Comparison of ENCODE assay signal across 8 cellular contexts in genomic region chr1:93446837-93447451, GRCh38. TPM values are rescaled to one million over a fixed set of nuclear protein-coding genes. Genes with fewer than 3 reads are reported as not detected.
A peak's percentile ranks its signal among the peaks of the same experiment; 100 is the strongest.
DNase-seq lines count a peak whose midpoint lies in the region; ATAC-seq, FAIRE-seq and TF ChIP-seq lines count a peak whose summit lies in the region.

No MANE protein-coding gene starts in this region.

- peaks cover 15% of the 10 kb centered on the region for H3K4me1 Mint-ChIP-seq in T-helper 1 cell treated with Interleukin-12 subunit alpha and Interleukin-12 subunit beta and Interleukin-4 antibody, amounts not matched to agents 30 μg/mL and 1 μg/mL, for 36 hours (ENCODE audit: low read depth)
- peaks cover 14 to 26% of the 10 kb centered on the region in 2 donors for H3K4me1 Mint-ChIP-seq in immature natural killer cell

- no peak for TF ChIP-seq CTCF in ascending aorta (IDR thresholded peaks at IDR 0.05)

- H3K4me3 ChIP-seq in ascending aorta (peak overlapping the region; percentile 93 to 95), small intestine (ENCODE audit: low read depth in 1 of 2, low read length in 2 of 2) (peak overlapping the region in 1 of 2 donors; percentile 89)

- H3K9me3 ChIP-seq in ascending aorta (no peaks in the 10 kb centered on the region), small intestine (ENCODE audit: control insufficient read depth, low read depth) (no peaks in the 10 kb centered on the region)

- no peaks in the 10 kb centered on the region for H3K9me3 Mint-ChIP-seq in T-helper 1 cell treated with Interleukin-12 subunit alpha and Interleukin-12 subunit beta and Interleukin-4 antibody, amounts not matched to agents 30 μg/mL and 1 μg/mL, for 36 hours
- H3K9me3 Mint-ChIP-seq in immature natural killer cell: peaks cover 0 to 4% (median 0%) of the 10 kb centered on the region in 6 donors

- H3K27me3 ChIP-seq in ascending aorta (no peaks in the 10 kb centered on the region), small intestine (ENCODE audit: control insufficient read depth in 2 of 2, insufficient read depth in 2 of 2, low read length in 2 of 2) (no peaks in the 10 kb centered on the region)

- WGBS in small intestine, 3 donors: 9 to 26% (median 19%) methylated on average over 16 of the region's 16 CpGs

- H3K36me3 ChIP-seq in ascending aorta: no peaks in the 10 kb centered on the region
- H3K36me3 ChIP-seq in small intestine (ENCODE audit: control insufficient read depth in 2 of 2, insufficient read depth in 2 of 2, low read length in 2 of 2): no peaks in the 10 kb centered on the region

- H3K36me3 Mint-ChIP-seq in T-helper 1 cell treated with Interleukin-12 subunit alpha and Interleukin-12 subunit beta and Interleukin-4 antibody, amounts not matched to agents 30 μg/mL and 1 μg/mL, for 36 hours (ENCODE audit: low read depth): peaks cover 3% of the 10 kb centered on the region
- H3K36me3 Mint-ChIP-seq in immature natural killer cell: no peaks in the 10 kb centered on the region

- intact Hi-C loops in ascending aorta (cut with DNase I): loop anchor here (10.0 kb wide), 1 partner anchor 108 kb away; no protein-coding TSS in a partner anchor

- peaks cover 66% of the 10 kb centered on the region for H3K27me3 Mint-ChIP-seq in T-helper 1 cell treated with Interleukin-12 subunit alpha and Interleukin-12 subunit beta and Interleukin-4 antibody, amounts not matched to agents 30 μg/mL and 1 μg/mL, for 36 hours (ENCODE audit: low read depth)
- H3K27me3 Mint-ChIP-seq in immature natural killer cell (ENCODE audit: low read depth in 3 of 3): peaks cover 11 to 49% (median 30%) of the 10 kb centered on the region in 3 donors

- no peak for FAIRE-seq in small intestine (lab: Jason Lieb, UNC)

- no peak overlapping the region for H3K27ac Mint-ChIP-seq in T-helper 1 cell treated with Interleukin-12 subunit alpha and Interleukin-12 subunit beta and Interleukin-4 antibody, amounts not matched to agents 30 μg/mL and 1 μg/mL, for 36 hours
- H3K27ac Mint-ChIP-seq in immature natural killer cell: peak overlapping the region in 1 of 6 donors; percentile 13

- no peak for ATAC-seq in GM21825 (IDR thresholded peaks at IDR 0.05; ENCODE audit: unreplicated experiment)

- H3K4me1 ChIP-seq in ascending aorta (peaks cover 0 to 3% of the 10 kb centered on the region in 2 donors), small intestine (ENCODE audit: control insufficient read depth in 2 of 2, insufficient read depth in 1 of 2, low read depth in 1 of 2, low read length in 1 of 2) (peaks cover 0 to 2% of the 10 kb centered on the region in 2 donors)

- peak overlapping the region; percentile 85 for H3K4me3 Mint-ChIP-seq in T-helper 1 cell treated with Interleukin-12 subunit alpha and Interleukin-12 subunit beta and Interleukin-4 antibody, amounts not matched to agents 30 μg/mL and 1 μg/mL, for 36 hours
- peak overlapping the region; percentile 81 to 95 (median 89) for H3K4me3 Mint-ChIP-seq in immature natural killer cell

- H3K27ac ChIP-seq in ascending aorta (no peak overlapping the region), small intestine (ENCODE audit: low read depth in 1 of 2, low read length in 1 of 2) (peak overlapping the region; percentile 79 to 98)

- DNase-seq in T-helper 1 cell (no peak), NCI-H2196 treated with DMSO at 0.1 percent for 48 hours (lab: John Stamatoyannopoulos, UW; ENCODE audit: unreplicated experiment) (peak; percentile 72), ascending aorta (ENCODE audit: low spot score in 2 of 2) (no peak), immature natural killer cell (no peak), small intestine (peak; percentile 89), epidermal melanocyte (ENCODE audit: insufficient read length, low spot score) (no peak)

RNA-seq across cellular contexts. Expression of gene FNBP1L, which starts 1.0 kb away (rescaled TPM):
- total RNA-seq in ascending aorta: 12.6 TPM
- polyA plus RNA-seq in immature natural killer cell: under 1 TPM in 2 of 3 donors, not detected in 1; 0.18 to 0.21 TPM
- polyA plus RNA-seq in small intestine: 10 to 100 TPM; 19.7 to 44.7 (median 25.1) TPM

Comparison
In these comparisons a context has a peak if more than half of its experiments do, and no peak if none do; other contexts are left out.
1. DNase-seq: peak in NCI-H2196 treated with DMSO at 0.1 percent for 48 hours (single experiment) and small intestine (single experiment); none in T-helper 1 cell (0 of 5), ascending aorta (0 of 2), immature natural killer cell (0 of 3) and epidermal melanocyte (single experiment).
2. H3K27ac ChIP-seq: peak in small intestine (2 of 2); none in ascending aorta (0 of 2).
3. RNA of gene FNBP1L, which starts 1.0 kb away (polyA plus RNA-seq): 19.7 to 44.7 TPM in small intestine; 0.18 to 0.21 TPM in immature natural killer cell; every median in the first group is over 10 times any median in the second.